Comparison of ENCODE assay signal across 25 cellular contexts in the genomic region with DNA sequence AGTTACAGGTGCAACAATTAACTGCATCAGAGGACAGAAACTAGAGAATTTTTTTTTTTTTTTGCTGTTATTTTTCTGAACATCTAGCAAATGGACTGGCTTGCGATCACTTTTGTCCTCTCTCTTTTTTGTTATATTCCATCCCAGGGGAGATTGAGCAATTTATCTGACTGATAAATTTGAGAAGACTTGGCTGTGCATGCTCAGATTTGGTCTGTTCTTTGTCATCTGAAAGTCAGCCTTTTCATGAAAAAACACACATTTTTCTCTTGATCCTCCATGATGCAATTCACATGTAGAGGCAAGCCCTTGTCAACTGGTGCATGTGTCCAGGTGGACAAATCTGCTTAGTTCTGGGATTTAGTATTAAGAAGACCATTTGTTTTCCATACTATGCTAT.
"Had no signal": no experiment of that assay in that cellular context is flagged by ENCODE, and none has a peak within 500 bp of the region (broad histone marks: within the 10 kb centered on the region; RNA-seq: fewer than 3 reads in every experiment).

No MANE protein-coding gene starts in this region.

- FAIRE-seq: kidney had no signal

- H3K36me3 ChIP-seq: left lung, ovary, right atrium auricular region, right lobe of liver, tibial nerve, uterus had no signal

- H3K4me3 ChIP-seq: left lung, lung, mucosa of descending colon, ovary, right atrium auricular region, right lobe of liver, smooth muscle cell, tibial nerve, uterus had no signal

- DNase-seq: hypothalamus; immature natural killer cell; kidney; left colon; left lung; mesendoderm; midbrain; mucosa of descending colon; naive thymus-derived CD4-positive, alpha-beta T cell; ovary; right lobe of liver; stimulated activated CD4-positive, alpha-beta T cell treated with anti-CD3 and anti-CD28 coated beads, Interleukin-1b, Interleukin-23, amount 100 ng/mL, for 48 hours; stimulated activated CD4-positive, alpha-beta T cell treated with anti-CD3 and anti-CD28 coated beads, Interleukin-2, amount 100 ng/mL, for 48 hours; stimulated activated CD4-positive, alpha-beta T cell treated with anti-CD3 and anti-CD28 coated beads, Interleukin-4, amount 100 ng/mL, for 4 hours; stimulated activated CD8-positive, alpha-beta memory T cell treated with anti-CD3 and anti-CD28 coated beads, Interleukin-4, amount 100 ng/mL, for 48 hours; stimulated activated naive CD4-positive, alpha-beta T cell treated with Interleukin-2 at 50 U/mL for 16 hours; stimulated activated naive CD8-positive, alpha-beta T cell treated with anti-CD3 and anti-CD28 coated beads, Interleukin-15, amount 100 ng/mL, for 72 hours; substantia nigra; uterus had no signal

- ATAC-seq: left colon; left lung; mucosa of descending colon; naive thymus-derived CD4-positive, alpha-beta T cell; natural killer cell treated with Interleukin-12 subunit alpha and Interleukin-12 subunit beta and Interleukin-15 and Interleukin-18, amount 100 ng/mL, for 72 hours; right lobe of liver; stimulated activated memory B cell treated with anti-CD40 and anti-IgM and Interleukin-4, amounts not matched to agents 10 μg/mL and 1 μg/mL and 100 μg/mL, for 72 hours; stimulated activated naive CD8-positive, alpha-beta T cell treated with anti-CD3 and anti-CD28 coated beads, Interleukin-15, amount 100 ng/mL, for 72 hours had no signal

- H3K27me3 ChIP-seq: left lung, ovary, right atrium auricular region, right lobe of liver, tibial nerve, uterus had no signal
